Comparison of ENCODE assay signal across 6 cellular contexts in genomic region chr10:71272974-71273373, GRCh38. TPM values are rescaled to one million over a fixed set of nuclear protein-coding genes. Genes with fewer than 3 reads are reported as not detected.
DNase-seq lines count a peak whose midpoint lies in the region; FAIRE-seq and TF ChIP-seq lines count a peak whose summit lies in the region.
"Not testable (repeated sequence)": the region's sequence is repeated elsewhere in the genome, so short reads cannot be mapped to it uniquely, and the experiment has no call there.

No MANE protein-coding gene starts in this region.

- H3F3A ChIP-seq in SK-N-SH (replicated peaks; ENCODE audit: insufficient read depth) (peaks cover 24% of the 10 kb centered on the region), smooth muscle cell (ENCODE audit: low read depth) (peaks cover 26% of the 10 kb centered on the region)

- POLR2A ChIA-PET in A673 (lab: Charles Lee; ENCODE audit: low non-redundant PET) = interaction anchor here (0.6 kb wide), 1 partner anchor 769 kb away, joined by 3 read pairs; no protein-coding TSS in a partner anchor
- POLR2A ChIA-PET in SK-N-SH (lab: Yijun Ruan, JAX) = interaction anchor here (0.7 kb wide), 1 partner anchor 31 kb away, joined by 3 read pairs; no protein-coding TSS in a partner anchor

- not testable (repeated sequence) for FAIRE-seq in keratinocyte (lab: Jason Lieb, UNC)

- H3K4me1 Mint-ChIP-seq in HFFc6 (ENCODE audit: low read depth) = peaks cover 43% of the 10 kb centered on the region
- H3K4me1 Mint-ChIP-seq in endothelial cell (ENCODE audit: unreplicated experiment) = peaks cover 69% of the 10 kb centered on the region

- H3K4me3 Mint-ChIP-seq in HFFc6; endothelial cell (ENCODE audit: unreplicated experiment): not testable (repeated sequence)

- not testable (repeated sequence) for DNase-seq in A673 (ENCODE audit: low spot score); HFFc6; SK-N-SH; endothelial cell (ENCODE audit: low spot score); keratinocyte (ENCODE audit: low read depth, low spot score); smooth muscle cell (lab: John Stamatoyannopoulos, UW; ENCODE audit: unreplicated experiment)

- H3K9me1 ChIP-seq in keratinocyte (ENCODE audit: control insufficient read depth, extremely low read depth, insufficient read depth, low read length) = not testable (repeated sequence)

- not testable (repeated sequence) for BruUV-seq in A673 (replicated peaks; lab: Mats Ljungman, UMichigan)

- CTCF ChIA-PET in A673 (lab: Charles Lee) = not testable (repeated sequence)
- CTCF ChIA-PET in SK-N-SH (lab: Yijun Ruan, JAX) = interaction anchor here (1.0 to 10.4 kb wide), 6 partner anchors 9 to 370 kb away, joined by 3 to 139 read pairs (median 63); partner anchors contain the start of gene UNC5B

- H3K4me2 ChIP-seq in SK-N-SH = peak overlapping the region; percentile 62; the same call in 1 of the 2 replicates
- H3K4me2 ChIP-seq in keratinocyte (ENCODE audit: control insufficient read depth, extremely low read depth, insufficient read depth, low read depth, low read length) = peak overlapping the region; percentile 8
- not testable (repeated sequence) for H3K4me2 ChIP-seq in smooth muscle cell

- H3K4me3 ChIP-seq in A673 (ENCODE audit: low read depth, low read length, poor library complexity, severe bottlenecking); SK-N-SH (ENCODE audit: low read depth in 2 of 2, low read length in 1 of 2); keratinocyte (ENCODE audit: control insufficient read depth in 2 of 3, extremely low read depth in 1 of 3, insufficient read depth in 2 of 3, low read depth in 1 of 3, low read length in 3 of 3); smooth muscle cell: not testable (repeated sequence)

- 89% methylated on average over 11 of the region's 11 CpGs for WGBS in SK-N-SH (ENCODE audit: low lambda C conversion rate)
- WGBS in smooth muscle cell (ENCODE audit: low lambda C conversion rate) = 88% methylated on average over 11 of the region's 11 CpGs

- H4K20me1 ChIP-seq in SK-N-SH (ENCODE audit: insufficient read depth) = peaks cover 67% of the 10 kb centered on the region; the same call in 1 of the 2 replicates
- not testable (repeated sequence) for H4K20me1 ChIP-seq in keratinocyte (ENCODE audit: control insufficient read depth, extremely low read depth, insufficient read depth, low read length)
- H4K20me1 ChIP-seq in smooth muscle cell (ENCODE audit: low read depth) = peaks cover 98% of the 10 kb centered on the region

- not testable (repeated sequence) for H3K36me3 ChIP-seq in A673 (ENCODE audit: insufficient read depth, low read length, poor library complexity, severe bottlenecking); SK-N-SH (replicated peaks in 1 of 2; ENCODE audit: control insufficient read depth in 1 of 2, insufficient read depth in 2 of 2, low read length in 1 of 2); keratinocyte (ENCODE audit: control insufficient read depth in 2 of 2, extremely low read depth in 1 of 2, insufficient read depth in 2 of 2, low read length in 2 of 2); smooth muscle cell (ENCODE audit: low read depth)

- TF ChIP-seq RAD21 in SK-N-SH (IDR thresholded peaks at IDR 0.05; ENCODE audit: low read length) = not testable (repeated sequence)

- H3K36me3 Mint-ChIP-seq in HFFc6 (ENCODE audit: low read depth) = not testable (repeated sequence)
- H3K36me3 Mint-ChIP-seq in endothelial cell (ENCODE audit: low read depth, unreplicated experiment) = peaks cover 18% of the 10 kb centered on the region

- H3K9me3 Mint-ChIP-seq in HFFc6; endothelial cell (ENCODE audit: unreplicated experiment): not testable (repeated sequence)

- H3K4me1 ChIP-seq in A673 (ENCODE audit: insufficient read depth, low read length, poor library complexity, severe bottlenecking) (peaks cover 29% of the 10 kb centered on the region), SK-N-SH (ENCODE audit: control insufficient read depth in 1 of 2, insufficient read depth in 2 of 2, low read depth in 1 of 2, low read length in 1 of 2) (peaks cover 35 to 90% of the 10 kb centered on the region in 2 experiments), smooth muscle cell (ENCODE audit: low read depth) (peaks cover 12% of the 10 kb centered on the region)
- H3K4me1 ChIP-seq in keratinocyte (ENCODE audit: control insufficient read depth, extremely low read depth, insufficient read depth, low read length) = not testable (repeated sequence)

- not testable (repeated sequence) for TF ChIP-seq CTCF in A673 (conservative IDR thresholded peaks at IDR 0.05; ENCODE audit: low read depth, low read length); HFFc6 (IDR thresholded peaks at IDR 0.05); SK-N-SH (IDR thresholded peaks at IDR 0.05); endothelial cell (IDR thresholded peaks at IDR 0.05; ENCODE audit: unreplicated experiment); keratinocyte (optimal IDR thresholded peaks at IDR 0.05 in 1 of 3, IDR thresholded peaks at IDR 0.05 in 1 of 3, conservative IDR thresholded peaks at IDR 0.05 in 1 of 3; ENCODE audit: extremely low read depth in 1 of 3, insufficient read depth in 2 of 3, low read length in 3 of 3); smooth muscle cell (IDR thresholded peaks at IDR 0.05; ENCODE audit: borderline replicate concordance, insufficient read depth, poor library complexity, severe bottlenecking)

- H3K27ac ChIP-seq in A673 (ENCODE audit: low read depth, low read length, poor library complexity, severe bottlenecking) (peak overlapping the region; percentile 30), SK-N-SH (ENCODE audit: low read depth in 2 of 2, low read length in 1 of 2) (peak overlapping the region; percentile 68 to 96; a peak in 3 of 4 replicates), smooth muscle cell (ENCODE audit: low read depth) (peak overlapping the region; percentile 64)
- H3K27ac ChIP-seq in keratinocyte (ENCODE audit: control insufficient read depth, insufficient read depth, low read length) = not testable (repeated sequence)

- dilution Hi-C loops in keratinocyte (cut with MboI; ENCODE audit: extremely low pct_ligation_motif_present, low sequenced_read_pairs) = not testable (repeated sequence)

- H3K27me3 ChIP-seq in A673 (replicated peaks; ENCODE audit: insufficient read depth, low read depth, low read length, poor library complexity); SK-N-SH (ENCODE audit: insufficient read depth); keratinocyte (ENCODE audit: control insufficient read depth, extremely low read depth, insufficient read depth, low read length); smooth muscle cell (ENCODE audit: low read depth): not testable (repeated sequence)

- not testable (repeated sequence) for H3K9ac ChIP-seq in SK-N-SH; keratinocyte (ENCODE audit: control insufficient read depth, extremely low read depth, insufficient read depth, low read length); smooth muscle cell (ENCODE audit: low read depth)

- H3K79me2 ChIP-seq in SK-N-SH (ENCODE audit: insufficient read depth) (peaks cover 78% of the 10 kb centered on the region), smooth muscle cell (ENCODE audit: low read depth) (peaks cover 80% of the 10 kb centered on the region)
- not testable (repeated sequence) for H3K79me2 ChIP-seq in keratinocyte (ENCODE audit: control insufficient read depth, insufficient read depth, low read length)

- H3K9me3 ChIP-seq in A673 (ENCODE audit: low read depth, low read length, poor library complexity, severe bottlenecking); SK-N-SH; keratinocyte (ENCODE audit: control insufficient read depth, low read depth, low read length); smooth muscle cell (replicated peaks; ENCODE audit: low read depth): not testable (repeated sequence)

- not testable (repeated sequence) for H2AFZ ChIP-seq in SK-N-SH (ENCODE audit: low read depth); keratinocyte (ENCODE audit: control insufficient read depth, low read length); smooth muscle cell (ENCODE audit: low read depth)

- TF ChIP-seq EP300 in SK-N-SH (IDR thresholded peaks at IDR 0.05; ENCODE audit: borderline replicate concordance in 1 of 2, low read depth in 1 of 2, low read length in 1 of 2) = not testable (repeated sequence)

- H3K27me3 Mint-ChIP-seq in HFFc6 (ENCODE audit: insufficient read depth) = not testable (repeated sequence)
- peaks cover 30% of the 10 kb centered on the region for H3K27me3 Mint-ChIP-seq in endothelial cell (ENCODE audit: unreplicated experiment)

- not testable (repeated sequence) for H3K9me2 ChIP-seq in SK-N-SH

- intact Hi-C loops in A673 (cut with micrococcal nuclease; ENCODE audit: unreplicated experiment) = not testable (repeated sequence)

- H3K27ac Mint-ChIP-seq in HFFc6 = peak overlapping the region; percentile 84
- peak overlapping the region; percentile 48 for H3K27ac Mint-ChIP-seq in endothelial cell (ENCODE audit: unreplicated experiment)

RNA-seq across cellular contexts. Expression of gene SLC29A3, which starts 46.1 kb away (rescaled TPM):
- total RNA-seq in A673 (2021) (6.1 and 6.6 TPM in 2 replicates), endothelial cell (ENCODE audit: unreplicated experiment) (11.7 TPM), smooth muscle cell (2.9 and 3.6 TPM in 2 replicates)
- 1 to 10 TPM; 2.1 to 4.4 (median 2.7) TPM for total RNA-seq in HFFc6 (2021; fragmentation: NEBNext Ultra II Directional; extraction: Animal tissue kit (Norgen Biotek cat#: 25700))
- polyA plus RNA-seq in SK-N-SH (2012; rRNA removed) (3.8 and 4.6 TPM in 2 replicates), keratinocyte (0.29 to 0.76 TPM (median 0.52 TPM) in 3 replicates), smooth muscle cell (4.8 and 7.1 TPM in 2 replicates)
- 2.2 and 3.1 TPM in 2 replicates for polyA plus RNA-seq in SK-N-SH (2012; cell fraction: cytosol; rRNA removed)
- 3.6 and 4.6 TPM in 2 replicates for polyA plus RNA-seq in SK-N-SH (2012; cell fraction: nucleus; rRNA removed)
- polyA plus RNA-seq in keratinocyte (2011; ENCODE audit: low read depth) = not detected
- 0.56 and 0.58 TPM in 2 replicates for polyA plus RNA-seq in keratinocyte (2011; cell fraction: cytosol; rRNA removed)
- polyA plus RNA-seq in keratinocyte (2011; cell fraction: nucleus; rRNA removed) = 1.3 and 1.5 TPM in 2 replicates
- 0.61 and 1.1 TPM in 2 replicates for polyA plus RNA-seq in keratinocyte (2012; ENCODE audit: low replicate concordance)
- polyA minus RNA-seq in keratinocyte = 0.64 to 1.4 TPM (median 1.3 TPM) in 3 replicates
- polyA minus RNA-seq in keratinocyte (2011; cell fraction: cytosol; rRNA and poly(A)+ RNA removed) = not detected
- polyA minus RNA-seq in keratinocyte (2011; cell fraction: nucleus; rRNA and poly(A)+ RNA removed) = 1.1 and 1.4 TPM in 2 replicates
